Comparison of ENCODE assay signal across 18 cellular contexts in the genomic region with DNA sequence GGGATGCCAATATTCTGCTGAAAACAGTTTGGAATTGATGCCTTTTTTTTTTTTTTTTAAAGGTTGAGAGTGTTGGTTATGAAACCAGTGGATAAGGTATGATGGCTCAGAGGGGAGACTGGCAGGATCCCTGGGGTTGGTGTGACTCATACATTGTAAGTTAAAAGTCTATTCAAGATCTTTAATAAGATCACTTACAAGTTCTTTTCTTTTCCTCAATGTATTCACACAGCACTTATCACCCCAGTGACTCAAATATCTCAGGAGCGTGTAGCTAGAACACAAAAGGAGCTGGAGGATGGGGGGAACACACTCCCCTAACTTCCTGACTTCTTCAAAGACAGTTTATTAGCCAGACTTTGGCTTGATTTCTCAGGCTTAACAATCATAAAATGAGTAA.
DNase-seq lines count a peak whose midpoint lies in the region; ATAC-seq, FAIRE-seq and TF ChIP-seq lines count a peak whose summit lies in the region.
"Had no signal": no experiment of that assay in that cellular context is flagged by ENCODE, and none has a peak within 500 bp of the region (broad histone marks: within the 10 kb centered on the region; RNA-seq: fewer than 3 reads in every experiment).

No MANE protein-coding gene starts in this region.

- in situ Hi-C loops in GM23248 (cut with MboI), result no loop called here

- H3K27ac ChIP-seq in GM23248, result no peak overlapping the region
- H3K27ac ChIP-seq: esophagus squamous epithelium, tibial nerve had no signal

- no peak overlapping the region for H3K4me2 ChIP-seq in GM23248 (ENCODE audit: unreplicated experiment)

- H3K9ac ChIP-seq in GM23248, result no peak overlapping the region

- H3K9me3 ChIP-seq in GM23248 (ENCODE audit: low read depth), result no peaks in the 10 kb centered on the region
- H3K9me3 ChIP-seq: esophagus squamous epithelium, tibial nerve had no signal

- no peaks in the 10 kb centered on the region for H4K20me1 ChIP-seq in GM23248 (ENCODE audit: insufficient read depth)

- no peak overlapping the region for H2AFZ ChIP-seq in GM23248

- ATAC-seq in left lobe of liver, result no peak
- ATAC-seq: activated CD8-positive, alpha-beta memory T cell treated with anti-CD3 and anti-CD28 coated beads, Interleukin-2, amount 10 ng/mL, durations not matched to agents 7 days and 5 days; left colon; Right ventricle myocardium inferior had no signal

- H3F3A ChIP-seq in GM23248 (ENCODE audit: insufficient read depth), result no peaks in the 10 kb centered on the region

- TF ChIP-seq CTCF in bronchial epithelial cell (IDR thresholded peaks at IDR 0.05; ENCODE audit: insufficient read depth, low read length, severe bottlenecking), result no peak

- H3K27me3 ChIP-seq in GM23248 (replicated peaks; ENCODE audit: insufficient read depth) (no peaks in the 10 kb centered on the region), bronchial epithelial cell (ENCODE audit: control insufficient read depth, insufficient read depth, low read length) (no peaks in the 10 kb centered on the region)
- H3K27me3 ChIP-seq: tibial nerve had no signal

- no peaks in the 10 kb centered on the region for H3K36me3 ChIP-seq in GM23248 (ENCODE audit: low read depth)
- H3K36me3 ChIP-seq in bronchial epithelial cell (ENCODE audit: control insufficient read depth, insufficient read depth, low read length), result no peaks in the 10 kb centered on the region
- H3K36me3 ChIP-seq: esophagus squamous epithelium, tibial nerve had no signal

- H3K4me1 ChIP-seq in GM23248 (ENCODE audit: insufficient read depth), result no peaks in the 10 kb centered on the region
- H3K4me1 ChIP-seq: esophagus squamous epithelium, tibial nerve had no signal

- DNase-seq in GM23248 (peak; percentile 1), NCI-H226 (peak; percentile 96), bronchial epithelial cell (ENCODE audit: low read depth) (peak; percentile 32), kidney tubule cell (ENCODE audit: low spot score) (peak; percentile 93), left lobe of liver (ENCODE audit: low spot score) (no peak), glomerular visceral epithelial cell (ENCODE audit: extremely low spot score) (no peak), AG08396 (ENCODE audit: low spot score) (no peak), COLO829 (ENCODE audit: low spot score) (no peak)
- DNase-seq: activated CD8-positive, alpha-beta memory T cell treated with anti-CD3 and anti-CD28 coated beads, Interleukin-2, amount 10 ng/mL, durations not matched to agents 7 days and 5 days; activated gamma-delta T cell; aorta; DMS 273 treated with DMSO at 0.1 percent for 48 hours; esophagus squamous epithelium; HFFc6; left colon had no signal

- no peaks in the 10 kb centered on the region for H3K9me2 ChIP-seq in GM23248 (ENCODE audit: insufficient read depth)

- H3K4me3 ChIP-seq in GM23248 (no peak overlapping the region), bronchial epithelial cell (ENCODE audit: low read depth, low read length) (no peak overlapping the region)
- H3K4me3 ChIP-seq: esophagus squamous epithelium, tibial nerve had no signal

- no peaks in the 10 kb centered on the region for H3K79me2 ChIP-seq in GM23248 (ENCODE audit: insufficient read depth)

- 0% methylated on average over 1 of the region's 1 CpG for WGBS in GM23248 (ENCODE audit: low coverage in 1 of 2, low lambda C conversion rate in 2 of 2, missing lambda C conversion rate in 2 of 2), 2 experiments

- FAIRE-seq in bronchial epithelial cell (lab: Jason Lieb, UNC), result no peak
- FAIRE-seq: GM18507 had no signal

Comparison
In these comparisons a context has a peak if more than half of its experiments do, and no peak if none do; other contexts are left out.
1. DNase-seq: peak in GM23248 (single experiment), NCI-H226 (single experiment), bronchial epithelial cell (single experiment) and kidney tubule cell (single experiment); none in left lobe of liver (single experiment), glomerular visceral epithelial cell (single experiment), AG08396 (single experiment) and COLO829 (single experiment).